ENCODE assay signal across 8 cellular contexts in the genomic region with DNA sequence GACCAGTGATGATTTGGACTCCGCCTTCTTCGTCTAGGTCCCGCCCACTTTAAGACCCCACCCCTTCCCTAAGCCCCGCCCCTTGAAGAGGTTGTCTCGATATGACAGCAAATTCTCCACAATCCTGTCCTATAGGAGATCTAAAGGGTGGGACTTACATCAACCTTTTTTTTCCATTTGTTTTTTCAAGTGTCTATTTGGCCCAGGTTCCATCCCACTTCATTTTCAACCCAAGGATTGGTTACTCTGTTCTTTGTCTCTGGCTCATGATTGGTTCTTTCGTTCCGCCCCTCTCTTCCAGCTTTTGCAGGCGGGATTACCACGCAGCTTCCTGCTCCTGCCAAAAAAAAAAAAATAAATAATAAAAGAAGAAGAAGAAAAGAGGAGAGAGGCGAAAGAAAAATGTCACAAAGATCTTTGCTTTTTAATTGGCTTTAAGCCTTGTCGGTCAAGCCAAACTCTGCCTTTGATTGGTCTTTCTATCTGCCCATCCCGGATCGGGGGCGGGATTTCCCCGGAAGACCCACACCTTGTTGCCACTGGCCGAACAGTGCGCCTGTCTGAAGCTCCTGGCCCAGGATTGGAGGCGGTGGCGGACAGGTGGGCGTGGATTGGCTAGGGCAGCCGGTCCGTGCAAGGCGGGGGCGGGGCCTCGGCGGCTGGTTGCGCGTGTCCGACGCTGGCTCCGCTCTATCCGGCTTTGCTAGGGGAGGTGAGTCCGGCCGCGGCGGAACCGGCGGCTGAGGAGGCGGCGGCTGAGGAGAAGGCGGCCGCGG. TPM values are rescaled to one million over a fixed set of nuclear protein-coding genes. Genes with fewer than 3 reads are reported as not detected.
DNase-seq lines count a peak whose midpoint lies in the region; ATAC-seq and TF ChIP-seq lines count a peak whose summit lies in the region.

No MANE protein-coding gene starts in this region.

- H3K4me1 ChIP-seq in lung (ENCODE audit: control insufficient read depth in 2 of 2, insufficient read depth in 2 of 2, low read length in 2 of 2), result peaks cover 7 to 27% of the 10 kb centered on the region in 2 donors

- peak overlapping the region; percentile 87 to 90 for H3K27ac ChIP-seq in lung (ENCODE audit: low read depth in 1 of 2, low read length in 1 of 2)

- no peaks in the 10 kb centered on the region for H3K27me3 ChIP-seq in lung (ENCODE audit: control insufficient read depth, insufficient read depth)

- peak; percentile 98 for ATAC-seq in lung (ENCODE audit: insufficient read depth, low FRiP score)

- H3K36me3 ChIP-seq in lung (ENCODE audit: control insufficient read depth in 2 of 2, insufficient read depth in 2 of 2, low read length in 2 of 2), result peaks cover 0 to 2% of the 10 kb centered on the region in 2 donors

- DNase-seq in COLO668 (lab: John Stamatoyannopoulos, UW; ENCODE audit: unreplicated experiment) (peak; percentile 95), GM20000 (ENCODE audit: low spot score) (peak; percentile 98), HS-5 (ENCODE audit: low read depth) (peak; percentile 96), NK-92 (lab: John Stamatoyannopoulos, UW; ENCODE audit: unreplicated experiment) (peak; percentile 92), lung (ENCODE audit: low spot score) (peak; percentile 100)
- DNase-seq in activated CD8-positive, alpha-beta memory T cell treated with anti-CD3 and anti-CD28 coated beads for 24 hours, result peak; percentile 100
- DNase-seq in effector CD8-positive, alpha-beta T cell (lab: John Stamatoyannopoulos, UW), result peak; percentile 97
- peak; percentile 94 to 98 (median 98) for DNase-seq in stimulated activated CD4-positive, alpha-beta T cell treated with anti-CD3 and anti-CD28 coated beads, TNF-alpha, amount 100 ng/mL, for 4 hours (ENCODE audit: low read depth in 3 of 3)

- WGBS in lung, 2 donors, result 1% methylated on average over 43 of the region's 43 CpGs

- H3K4me3 ChIP-seq in lung, result peak overlapping the region; percentile 82

- H3K9me3 ChIP-seq in lung (ENCODE audit: control insufficient read depth in 2 of 2, insufficient read depth in 1 of 2, low read length in 1 of 2), result no peaks in the 10 kb centered on the region

- TF ChIP-seq CTCF in GM20000 (IDR thresholded peaks at IDR 0.05; ENCODE audit: extremely low read depth, missing control alignments) (no peak), lung (IDR thresholded peaks at IDR 0.05; ENCODE audit: control extremely low read depth, extremely low read depth) (no peak)

RNA-seq across cellular contexts. Expression of a gene that starts 1.2 kb away (rescaled TPM):
- total RNA-seq in lung, result 10 to 100 TPM; 14.9 to 27.0 TPM
- polyA plus RNA-seq in lung, result 1 to 10 TPM; 7.1 to 9.2 TPM

Comparison
In these comparisons a context has a peak if more than half of its experiments do, and no peak if none do; other contexts are left out.
1. Peak in every context shown above with its lines: DNase-seq, ATAC-seq, H3K4me3 ChIP-seq and H3K27ac ChIP-seq.